Comparison of ENCODE assay signal across 10 cellular contexts in the genomic region with DNA sequence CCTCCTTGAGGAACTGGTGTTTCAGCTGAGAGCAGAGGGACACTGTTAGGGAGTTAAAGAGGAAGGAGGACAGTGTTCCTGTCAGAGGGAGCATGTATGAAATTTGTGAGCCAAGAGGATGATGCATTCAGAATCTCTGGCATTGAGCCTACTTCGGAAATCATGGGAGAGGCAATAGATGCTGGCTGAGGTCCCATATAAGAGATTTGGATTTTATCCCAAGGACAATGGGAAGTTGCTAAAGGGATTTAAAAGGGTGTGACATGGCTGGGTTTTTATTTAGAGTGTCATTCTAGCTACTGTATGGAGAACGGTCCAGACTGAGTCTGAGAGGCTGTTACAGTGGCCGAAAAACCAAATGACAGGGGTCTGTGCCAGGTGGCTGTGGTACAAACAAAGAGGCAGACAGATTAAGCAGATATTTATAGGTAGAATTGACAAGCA.
DNase-seq lines count a peak whose midpoint lies in the region; ATAC-seq and TF ChIP-seq lines count a peak whose summit lies in the region.
"Had no signal": no experiment of that assay in that cellular context is flagged by ENCODE, and none has a peak within 500 bp of the region (broad histone marks: within the 10 kb centered on the region; RNA-seq: fewer than 3 reads in every experiment).

No MANE protein-coding gene starts in this region.

- intact Hi-C loops in adrenal gland (cut with DNase I) = no loop called here
- intact Hi-C loops in left cardiac atrium (cut with DNase I) = loop anchor here in 1 of 2 donors (10.0 kb wide), 1 partner anchor 395 kb away; no protein-coding TSS in a partner anchor

- H3K27me3 Mint-ChIP-seq in progenitor cell of endocrine pancreas = peaks cover 18% of the 10 kb centered on the region

- H3K79me2 ChIP-seq in osteoblast (ENCODE audit: insufficient read depth, low read length) = no peaks in the 10 kb centered on the region

- H4K20me1 ChIP-seq in osteoblast (ENCODE audit: insufficient read depth, low read length) = no peaks in the 10 kb centered on the region

- H3K4me1 Mint-ChIP-seq in progenitor cell of endocrine pancreas (ENCODE audit: low read depth) = peaks cover 10% of the 10 kb centered on the region

- H2AFZ ChIP-seq in osteoblast (ENCODE audit: low read length) = no peak overlapping the region

- DNase-seq in AG04450 (ENCODE audit: low read depth, low spot score) = peak; percentile 4
- DNase-seq in MG63 = peak; percentile 39
- DNase-seq in adrenal gland = peak; percentile 25 to 67 (median 48)
- DNase-seq in left cardiac atrium = no peak
- no peak for DNase-seq in osteoblast (ENCODE audit: insufficient read length, low spot score, missing footprints)
- DNase-seq in progenitor cell of endocrine pancreas (ENCODE audit: low spot score, unreplicated experiment) = no peak
- no peak for DNase-seq in RPMI8226
- DNase-seq in medulla oblongata (ENCODE audit: extremely low spot score) = no peak
- DNase-seq: NCI-H524 treated with DMSO at 0.1 percent for 48 hours, T-helper 2 cell had no signal

- peak; percentile 78 to 84 for ATAC-seq in left cardiac atrium

- H3K27ac Mint-ChIP-seq in progenitor cell of endocrine pancreas = no peak overlapping the region

- H3K27ac ChIP-seq in AG04450 (ENCODE audit: low read depth, low read length) (no peak overlapping the region), adrenal gland (peak overlapping the region in 1 of 5 donors; percentile 36), osteoblast (ENCODE audit: low read depth, low read length) (no peak overlapping the region)

- H3K36me3 Mint-ChIP-seq in progenitor cell of endocrine pancreas (ENCODE audit: insufficient read depth) = no peaks in the 10 kb centered on the region

- no peak for TF ChIP-seq POLR2A in adrenal gland (IDR thresholded peaks at IDR 0.05)

- H3K36me3 ChIP-seq in MG63 = no peaks in the 10 kb centered on the region
- H3K36me3 ChIP-seq in adrenal gland (replicated peaks in 1 of 2) = no peaks in the 10 kb centered on the region
- H3K36me3 ChIP-seq in osteoblast (ENCODE audit: insufficient read depth, low read length) = no peaks in the 10 kb centered on the region

- H3K9me3 Mint-ChIP-seq in progenitor cell of endocrine pancreas (ENCODE audit: low read depth) = no peaks in the 10 kb centered on the region

- TF ChIP-seq CTCF in AG04450 (IDR thresholded peaks at IDR 0.05; ENCODE audit: low read depth, low read length) = no peak
- no peak for TF ChIP-seq CTCF in adrenal gland (IDR thresholded peaks at IDR 0.05)
- no peak for TF ChIP-seq CTCF in osteoblast (IDR thresholded peaks at IDR 0.05; ENCODE audit: extremely low read depth, low read depth, low read length)
- TF ChIP-seq CTCF in progenitor cell of endocrine pancreas (IDR thresholded peaks at IDR 0.05; ENCODE audit: unreplicated experiment) = no peak

- H3K9me3 ChIP-seq in AG04450 (ENCODE audit: control insufficient read depth, insufficient read depth, low read length) = no peaks in the 10 kb centered on the region
- no peaks in the 10 kb centered on the region for H3K9me3 ChIP-seq in MG63
- H3K9me3 ChIP-seq in adrenal gland (replicated peaks in 1 of 3) = no peaks in the 10 kb centered on the region
- H3K9me3 ChIP-seq in osteoblast (ENCODE audit: low read depth, low read length) = no peaks in the 10 kb centered on the region

- H3K27me3 ChIP-seq in AG04450 (ENCODE audit: control insufficient read depth, insufficient read depth, low read length) (no peaks in the 10 kb centered on the region), MG63 (no peaks in the 10 kb centered on the region), adrenal gland (no peaks in the 10 kb centered on the region), osteoblast (ENCODE audit: insufficient read depth, low read length) (no peaks in the 10 kb centered on the region)

- 17 to 20% (median 18%) methylated on average over 3 of the region's 3 CpGs for WGBS in adrenal gland, 4 donors

- CTCF ChIA-PET in AG04450 (lab: Charles Lee) = no interaction called here

- H3K4me1 ChIP-seq in adrenal gland (replicated peaks in 1 of 2) (peaks cover 7 to 16% of the 10 kb centered on the region in 2 donors), osteoblast (ENCODE audit: insufficient read depth, low read length) (no peaks in the 10 kb centered on the region)

- POLR2A ChIA-PET in AG04450 (lab: Yijun Ruan, JAX) = no interaction called here

- no peak overlapping the region for H3K4me2 ChIP-seq in osteoblast (ENCODE audit: insufficient read depth, low read length)

- H3K4me3 Mint-ChIP-seq in progenitor cell of endocrine pancreas (ENCODE audit: low read depth) = no peak overlapping the region

- H3K4me3 ChIP-seq in AG04450 (ENCODE audit: low read depth, low read length) (no peak overlapping the region), MG63 (no peak overlapping the region), adrenal gland (peak overlapping the region in 1 of 4 donors; percentile 22), osteoblast (ENCODE audit: insufficient read depth, low read length) (no peak overlapping the region)

Comparison
In these comparisons a context has a peak if more than half of its experiments do, and no peak if none do; other contexts are left out.
1. DNase-seq: peak in AG04450 (single experiment), MG63 (single experiment) and adrenal gland (7 of 7); none in left cardiac atrium (single experiment), osteoblast (single experiment), progenitor cell of endocrine pancreas (single experiment), RPMI8226 (single experiment) and medulla oblongata (single experiment).